8 cellular contexts compared by ENCODE assay signal in genomic region chrX:50903387-50904027, GRCh38. TPM values are rescaled to one million over a fixed set of nuclear protein-coding genes. Genes with fewer than 3 reads are reported as not detected.
DNase-seq lines count a peak whose midpoint lies in the region; ATAC-seq and TF ChIP-seq lines count a peak whose summit lies in the region.

No MANE protein-coding gene starts in this region.

- H3K27me3 ChIP-seq in GM23338 (ENCODE audit: insufficient read depth) (no peaks in the 10 kb centered on the region), foreskin keratinocyte (no peaks in the 10 kb centered on the region)
- no peaks in the 10 kb centered on the region for H3K27me3 ChIP-seq in CD8-positive, alpha-beta memory T cell (ENCODE audit: insufficient read depth, low read length, poor library complexity, severe bottlenecking)
- no peaks in the 10 kb centered on the region for H3K27me3 ChIP-seq in naive thymus-derived CD4-positive, alpha-beta T cell (ENCODE audit: control insufficient read depth in 2 of 2, insufficient read depth in 2 of 2, low read length in 2 of 2)

- intact Hi-C loops in naive thymus-derived CD4-positive, alpha-beta T cell (cut with micrococcal nuclease) = no loop called here

- ATAC-seq in GM23338 (peak; percentile 83), foreskin keratinocyte (peak; percentile 72), HG02678 (IDR thresholded peaks at IDR 0.05; ENCODE audit: unreplicated experiment) (no peak)
- ATAC-seq in naive thymus-derived CD4-positive, alpha-beta T cell = no peak

- no peaks in the 10 kb centered on the region for H4K20me1 ChIP-seq in GM23338 (replicated peaks; ENCODE audit: insufficient read depth)

- no peaks in the 10 kb centered on the region for H3K9me3 ChIP-seq in CD8-positive, alpha-beta memory T cell (ENCODE audit: low read length)
- H3K9me3 ChIP-seq in naive thymus-derived CD4-positive, alpha-beta T cell (ENCODE audit: control insufficient read depth in 2 of 3, low read length in 3 of 3) = no peaks in the 10 kb centered on the region

- H3K36me3 Mint-ChIP-seq in GM23338 (ENCODE audit: low read depth) = no peaks in the 10 kb centered on the region
- no peaks in the 10 kb centered on the region for H3K36me3 Mint-ChIP-seq in CD8-positive, alpha-beta memory T cell
- no peaks in the 10 kb centered on the region for H3K36me3 Mint-ChIP-seq in naive thymus-derived CD4-positive, alpha-beta T cell

- H3K4me2 ChIP-seq in GM23338 = no peak overlapping the region

- no peaks in the 10 kb centered on the region for H3K9me2 ChIP-seq in GM23338 (ENCODE audit: insufficient read depth)

- peaks cover 1% of the 10 kb centered on the region for H3K27me3 Mint-ChIP-seq in GM23338 (ENCODE audit: insufficient read depth, low read depth, poor library complexity)
- peaks cover 2 to 12% of the 10 kb centered on the region in 2 donors for H3K27me3 Mint-ChIP-seq in CD8-positive, alpha-beta memory T cell
- H3K27me3 Mint-ChIP-seq in naive thymus-derived CD4-positive, alpha-beta T cell = peaks cover 0 to 4% (median 0%) of the 10 kb centered on the region in 5 donors

- no peak overlapping the region for H3K4me3 ChIP-seq in GM23338
- no peak overlapping the region for H3K4me3 ChIP-seq in CD8-positive, alpha-beta memory T cell (ENCODE audit: low read length)
- no peak overlapping the region for H3K4me3 ChIP-seq in naive thymus-derived CD4-positive, alpha-beta T cell (ENCODE audit: low read length)

- H3K27ac ChIP-seq in GM23338 (ENCODE audit: low read depth) (no peak overlapping the region), foreskin keratinocyte (no peak overlapping the region)
- H3K27ac ChIP-seq in CD8-positive, alpha-beta memory T cell (ENCODE audit: low read depth, low read length) = no peak overlapping the region
- no peak overlapping the region for H3K27ac ChIP-seq in naive thymus-derived CD4-positive, alpha-beta T cell (ENCODE audit: low read depth, low read length)

- peak; percentile 34 for DNase-seq in EH (ENCODE audit: low read depth)
- DNase-seq in GM23338 (ENCODE audit: low spot score) = peak; percentile 72
- DNase-seq in RKO (ENCODE audit: low spot score) = peak; percentile 43
- peak in 1 of 2 donors; percentile 14 for DNase-seq in foreskin keratinocyte
- peak; percentile 47 for DNase-seq in putamen (ENCODE audit: low spot score)
- no peak for DNase-seq in CD8-positive, alpha-beta memory T cell
- DNase-seq in naive thymus-derived CD4-positive, alpha-beta T cell = no peak

- no peaks in the 10 kb centered on the region for H3K36me3 ChIP-seq in GM23338 (ENCODE audit: insufficient read depth)
- H3K36me3 ChIP-seq in CD8-positive, alpha-beta memory T cell (ENCODE audit: insufficient read depth, low read length) = no peaks in the 10 kb centered on the region
- H3K36me3 ChIP-seq in naive thymus-derived CD4-positive, alpha-beta T cell (ENCODE audit: control insufficient read depth in 2 of 3, insufficient read depth in 3 of 3, low read length in 3 of 3) = no peaks in the 10 kb centered on the region

- CTCF ChIA-PET in CD8-positive, alpha-beta memory T cell (lab: Charles Lee) = interaction anchor here (0.9 kb wide), 1 partner anchor 8 kb away, joined by 3 read pairs; no protein-coding TSS in a partner anchor
- CTCF ChIA-PET in naive thymus-derived CD4-positive, alpha-beta T cell (lab: Charles Lee) = interaction anchor here (0.9 kb wide), 1 partner anchor 8 kb away, joined by 3 read pairs; no protein-coding TSS in a partner anchor

- H3K4me1 ChIP-seq in GM23338 (ENCODE audit: insufficient read depth) = no peaks in the 10 kb centered on the region
- H3K4me1 ChIP-seq in foreskin keratinocyte = no peaks in the 10 kb centered on the region
- no peaks in the 10 kb centered on the region for H3K4me1 ChIP-seq in CD8-positive, alpha-beta memory T cell (ENCODE audit: insufficient read depth, low read length)
- H3K4me1 ChIP-seq in naive thymus-derived CD4-positive, alpha-beta T cell (ENCODE audit: control insufficient read depth in 2 of 2, insufficient read depth in 2 of 2, low read length in 2 of 2) = no peaks in the 10 kb centered on the region

- peak; percentile 68 to 73 for TF ChIP-seq CTCF in GM23338 (conservative IDR thresholded peaks at IDR 0.05; ENCODE audit: low read depth in 2 of 2)
- TF ChIP-seq CTCF in foreskin keratinocyte (conservative IDR thresholded peaks at IDR 0.05) = peak; percentile 72

- H2AFZ ChIP-seq in GM23338 = no peak overlapping the region

- no peak overlapping the region for H3K27ac Mint-ChIP-seq in GM23338
- H3K27ac Mint-ChIP-seq in CD8-positive, alpha-beta memory T cell = no peak overlapping the region
- no peak overlapping the region for H3K27ac Mint-ChIP-seq in naive thymus-derived CD4-positive, alpha-beta T cell

- H3K4me3 Mint-ChIP-seq in GM23338 = no peak overlapping the region
- no peak overlapping the region for H3K4me3 Mint-ChIP-seq in CD8-positive, alpha-beta memory T cell
- H3K4me3 Mint-ChIP-seq in naive thymus-derived CD4-positive, alpha-beta T cell = no peak overlapping the region

- H3K79me2 ChIP-seq in GM23338 (replicated peaks; ENCODE audit: insufficient read depth) = no peaks in the 10 kb centered on the region

- H3K4me1 Mint-ChIP-seq in GM23338 = no peaks in the 10 kb centered on the region
- H3K4me1 Mint-ChIP-seq in CD8-positive, alpha-beta memory T cell = no peaks in the 10 kb centered on the region
- H3K4me1 Mint-ChIP-seq in naive thymus-derived CD4-positive, alpha-beta T cell = no peaks in the 10 kb centered on the region

- no peaks in the 10 kb centered on the region for H3F3A ChIP-seq in GM23338 (replicated peaks; ENCODE audit: low read depth)

- POLR2A ChIA-PET in CD8-positive, alpha-beta memory T cell (lab: Charles Lee) = no interaction called here
- POLR2A ChIA-PET in naive thymus-derived CD4-positive, alpha-beta T cell (lab: Charles Lee) = no interaction called here

- H3K9me3 Mint-ChIP-seq in GM23338 = no peaks in the 10 kb centered on the region
- H3K9me3 Mint-ChIP-seq in CD8-positive, alpha-beta memory T cell = no peaks in the 10 kb centered on the region
- no peaks in the 10 kb centered on the region for H3K9me3 Mint-ChIP-seq in naive thymus-derived CD4-positive, alpha-beta T cell

TF ChIP-seq in GM23338, 12 proteins besides CTCF, POLR2A, EP300 and RAD21 (continues in another document):
- no peak for TF ChIP-seq POLR2AphosphoS5 (IDR thresholded peaks at IDR 0.05; ENCODE audit: low read depth)
- TF ChIP-seq EZH2phosphoT487 (IDR thresholded peaks at IDR 0.05; ENCODE audit: unreplicated experiment) = no peak
- TF ChIP-seq JUNB (IDR thresholded peaks at IDR 0.05; ENCODE audit: unreplicated experiment) = no peak
- TF ChIP-seq ETS1 (IDR thresholded peaks at IDR 0.05) = no peak
- TF ChIP-seq ZNF331 (CRISPR knock-in tag; IDR thresholded peaks at IDR 0.05; ENCODE audit: low read depth) = no peak
- TF ChIP-seq ZNF114 (CRISPR knock-in tag; IDR thresholded peaks at IDR 0.05) = no peak
- TF ChIP-seq EZH2 (IDR thresholded peaks at IDR 0.05; ENCODE audit: low read depth, unreplicated experiment) = no peak

RNA-seq across cellular contexts. Expression of gene BMP15, which starts 7.0 kb away (rescaled TPM):
- not detected in 2 replicates for total RNA-seq in GM23338 (2014; rRNA removed; shearing (Covaris generic))
- polyA plus RNA-seq in GM23338 (2016; fragmentation: Nextera tagmentation; extraction: Ambion mirVana) (not detected in 2 replicates), foreskin keratinocyte (not detected in 2 replicates)
- total RNA-seq in foreskin keratinocyte = not detected in 2 replicates
- not detected for total RNA-seq in CD8-positive, alpha-beta memory T cell
- polyA plus RNA-seq in CD8-positive, alpha-beta memory T cell = not detected
- total RNA-seq in naive thymus-derived CD4-positive, alpha-beta T cell = not detected
- not detected for polyA plus RNA-seq in naive thymus-derived CD4-positive, alpha-beta T cell

Comparison
In these comparisons a context has a peak if more than half of its experiments do, and no peak if none do; other contexts are left out.
1. DNase-seq: peak in EH (single experiment), GM23338 (single experiment), RKO (single experiment) and putamen (single experiment); none in CD8-positive, alpha-beta memory T cell (0 of 5) and naive thymus-derived CD4-positive, alpha-beta T cell (0 of 9).
2. ATAC-seq: peak in GM23338 (single experiment) and foreskin keratinocyte (single experiment); none in HG02678 (single experiment) and naive thymus-derived CD4-positive, alpha-beta T cell (single experiment).